1 cellular context compared by ENCODE assay signal in the genomic region with DNA sequence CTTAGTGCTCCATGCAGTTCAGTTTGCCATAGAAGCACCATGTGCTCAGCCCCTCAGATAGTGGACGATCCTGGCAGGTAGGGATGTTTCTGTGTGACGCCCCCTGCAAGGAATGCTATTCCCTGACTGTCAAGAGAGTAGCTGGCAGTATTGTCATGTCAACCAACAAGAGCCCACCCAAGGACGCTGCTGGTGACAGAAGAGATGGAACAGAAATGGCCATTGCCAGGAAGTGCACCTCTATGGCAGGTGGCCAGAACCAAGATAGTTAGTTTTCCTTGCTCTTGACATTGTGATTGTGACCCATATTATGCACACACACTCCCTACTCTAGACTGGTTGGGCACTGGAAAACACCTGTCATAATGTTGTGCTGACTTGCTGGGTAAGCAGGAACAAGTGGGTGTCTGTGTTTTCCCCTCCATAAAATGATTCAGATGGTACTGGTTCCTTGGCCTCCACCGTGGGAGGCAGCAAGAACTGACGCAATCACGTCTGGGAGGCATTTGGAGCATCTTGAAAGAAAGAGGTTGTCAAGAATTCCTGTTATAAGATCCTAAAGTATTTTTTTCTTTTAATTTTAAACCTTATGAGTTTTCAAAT.
TF ChIP-seq lines count a peak whose summit lies in the region.

No MANE protein-coding gene starts in this region.

TF ChIP-seq in HepG2, 621 proteins besides CTCF, POLR2A, EP300 and RAD21:
- TF ChIP-seq ZNF891 (CRISPR knock-in tag; IDR thresholded peaks at IDR 0.05) (no peak), ELF3 (CRISPR knock-in tag; IDR thresholded peaks at IDR 0.05) (no peak), BCL6 (CRISPR knock-in tag; IDR thresholded peaks at IDR 0.05) (no peak), ZNF264 (CRISPR knock-in tag; IDR thresholded peaks at IDR 0.05) (no peak), ZNF407 (CRISPR knock-in tag; IDR thresholded peaks at IDR 0.05; ENCODE audit: not compliant biosample characterization) (no peak), ZMAT5 (CRISPR knock-in tag; IDR thresholded peaks at IDR 0.05; ENCODE audit: borderline replicate concordance, low read depth) (no peak), TOE1 (CRISPR knock-in tag; IDR thresholded peaks at IDR 0.05) (no peak), KLF13 (CRISPR knock-in tag; IDR thresholded peaks at IDR 0.05) (no peak), NCOA1 (CRISPR knock-in tag; IDR thresholded peaks at IDR 0.05) (no peak), ZNF20 (CRISPR knock-in tag; IDR thresholded peaks at IDR 0.05) (no peak), CEBPG (CRISPR knock-in tag; IDR thresholded peaks at IDR 0.05) (no peak), ZBTB40 (IDR thresholded peaks at IDR 0.05) (no peak), ZBTB40 (CRISPR knock-in tag; IDR thresholded peaks at IDR 0.05) (no peak), PCBP2 (optimal IDR thresholded peaks at IDR 0.05; ENCODE audit: low read depth, low read length, poor library complexity, severe bottlenecking) (no peak)
- TF ChIP-seq, protein P1, sequence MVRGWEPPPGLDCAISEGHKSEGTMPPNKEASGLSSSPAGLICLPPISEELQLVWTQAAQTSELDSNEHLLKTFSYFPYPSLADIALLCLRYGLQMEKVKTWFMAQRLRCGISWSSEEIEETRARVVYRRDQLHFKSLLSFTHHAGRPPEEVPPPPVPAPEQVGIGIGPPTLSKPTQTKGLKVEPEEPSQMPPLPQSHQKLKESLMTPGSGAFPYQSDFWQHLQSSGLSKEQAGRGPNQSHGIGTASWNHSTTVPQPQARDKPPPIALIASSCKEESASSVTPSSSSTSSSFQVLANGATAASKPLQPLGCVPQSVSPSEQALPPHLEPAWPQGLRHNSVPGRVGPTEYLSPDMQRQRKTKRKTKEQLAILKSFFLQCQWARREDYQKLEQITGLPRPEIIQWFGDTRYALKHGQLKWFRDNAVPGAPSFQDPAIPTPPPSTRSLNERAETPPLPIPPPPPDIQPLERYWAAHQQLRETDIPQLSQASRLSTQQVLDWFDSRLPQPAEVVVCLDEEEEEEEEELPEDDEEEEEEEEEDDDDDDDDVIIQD (CRISPR knock-in tag; IDR thresholded peaks at IDR 0.05; ENCODE audit: low read depth), result no peak
TF ChIP-seq in HepG2: peak in this region for 0.
